In the genomic region with DNA sequence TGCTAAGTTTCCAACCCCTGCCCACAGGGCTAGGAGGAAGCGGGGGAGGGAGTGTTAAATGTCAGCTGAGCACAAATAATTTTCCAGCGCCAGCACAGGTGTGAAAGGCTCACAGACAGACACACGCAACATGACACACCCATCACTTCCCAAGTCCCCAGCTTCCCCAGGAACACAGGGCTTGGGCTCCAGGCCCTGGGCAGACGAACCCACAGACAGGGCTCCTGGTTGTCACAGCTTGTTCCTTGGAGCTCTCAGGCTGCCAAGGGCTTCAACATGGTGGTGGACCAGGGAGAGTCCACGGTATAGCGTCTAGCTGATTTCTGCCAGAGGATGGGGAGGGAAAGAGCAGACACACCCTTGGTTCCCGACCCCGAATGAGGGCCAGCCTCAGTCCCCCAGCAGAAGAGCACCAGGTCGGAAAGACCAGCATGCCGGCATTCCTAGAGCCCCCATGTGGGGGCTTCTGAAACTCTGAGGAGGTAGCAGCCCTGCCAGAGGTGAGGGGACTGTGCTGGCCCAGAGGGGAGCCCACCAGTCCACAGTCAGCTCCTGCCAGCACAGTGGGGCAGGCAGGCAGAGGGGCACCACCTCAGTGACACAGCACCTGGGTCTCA, we compare ENCODE assay signal across 10 cellular contexts. TPM values are rescaled to one million over a fixed set of nuclear protein-coding genes. Genes with fewer than 3 reads are reported as not detected.
DNase-seq lines count a peak whose midpoint lies in the region; ATAC-seq and TF ChIP-seq lines count a peak whose summit lies in the region.
"Had no signal": no experiment of that assay in that cellular context is flagged by ENCODE, and none has a peak within 500 bp of the region (broad histone marks: within the 10 kb centered on the region; RNA-seq: fewer than 3 reads in every experiment).

No MANE protein-coding gene starts in this region.

- no peaks in the 10 kb centered on the region for H3K27me3 ChIP-seq in thymus (ENCODE audit: control insufficient read depth, insufficient read depth)
- no peaks in the 10 kb centered on the region for H3K27me3 ChIP-seq in uterus

- peak overlapping the region; percentile 92 for H3K27ac Mint-ChIP-seq in activated CD4-positive, alpha-beta T cell treated with anti-CD3 and anti-CD28 coated beads for 36 hours
- H3K27ac Mint-ChIP-seq in effector memory CD8-positive, alpha-beta T cell = peak overlapping the region; percentile 94 to 97

- no peak for TF ChIP-seq POLR2A in uterus (IDR thresholded peaks at IDR 0.05)

- peaks cover 49% of the 10 kb centered on the region for H3K4me1 Mint-ChIP-seq in activated CD4-positive, alpha-beta T cell treated with anti-CD3 and anti-CD28 coated beads for 36 hours
- peaks cover 46 to 57% of the 10 kb centered on the region in 2 donors for H3K4me1 Mint-ChIP-seq in effector memory CD8-positive, alpha-beta T cell (ENCODE audit: low read depth in 2 of 2)

- H3K9me3 ChIP-seq in thymus (ENCODE audit: control insufficient read depth) (no peaks in the 10 kb centered on the region), uterus (no peaks in the 10 kb centered on the region)

- CTCF ChIA-PET in activated CD4-positive, alpha-beta T cell treated with anti-CD3 and anti-CD28 coated beads for 36 hours (lab: Charles Lee) = interaction anchor here (1.0 to 17.4 kb wide), 8 partner anchors 13 to 151 kb away, joined by 3 to 347 read pairs (median 6); partner anchors contain the start of gene ANKRD36C

- H3K4me3 ChIP-seq in thymus (ENCODE audit: low read length) (peak overlapping the region; percentile 75), uterus (no peak overlapping the region)

- intact Hi-C loops in activated CD4-positive, alpha-beta T cell treated with anti-CD3 and anti-CD28 coated beads for 36 hours (cut with DNase I, micrococcal nuclease) = no loop called here
- intact Hi-C loops in uterus (cut with DNase I; ENCODE audit: low total_unique reads) = no loop called here

- peak; percentile 45 for DNase-seq in activated naive CD4-positive, alpha-beta T cell treated with Interleukin-2 at 50 U/mL for 16 hours
- DNase-seq in activated naive CD4-positive, alpha-beta T cell (lab: John Stamatoyannopoulos, UW) = no peak
- DNase-seq in activated CD4-positive, alpha-beta T cell treated with anti-CD3 and anti-CD28 coated beads for 36 hours = peak; percentile 65
- no peak for DNase-seq in effector memory CD8-positive, alpha-beta T cell
- DNase-seq in GDM1 (lab: John Stamatoyannopoulos, UW) = no peak
- DNase-seq in uterus = no peak

- WGBS in thymus = 70% methylated on average over 10 of the region's 10 CpGs

- ATAC-seq in activated CD4-positive, alpha-beta T cell treated with anti-CD3 and anti-CD28 coated beads for 36 hours = no peak
- ATAC-seq in effector memory CD8-positive, alpha-beta T cell (replicated peaks) = no peak
- ATAC-seq in GM18873 (IDR thresholded peaks at IDR 0.05; ENCODE audit: low FRiP score, unreplicated experiment) = no peak

- POLR2A ChIA-PET in activated CD4-positive, alpha-beta T cell treated with anti-CD3 and anti-CD28 coated beads for 36 hours (lab: Charles Lee) = interaction anchor here (0.7 to 12.9 kb wide), 7 partner anchors 15 to 385 kb away, joined by 3 to 136 read pairs (median 9); partner anchors contain the start of gene STARD7

- H3K36me3 ChIP-seq in thymus (ENCODE audit: control insufficient read depth, insufficient read depth) = peaks cover 26% of the 10 kb centered on the region
- no peaks in the 10 kb centered on the region for H3K36me3 ChIP-seq in uterus

- H3K36me3 Mint-ChIP-seq in activated CD4-positive, alpha-beta T cell treated with anti-CD3 and anti-CD28 coated beads for 36 hours (ENCODE audit: low read depth) = peaks cover 36% of the 10 kb centered on the region
- H3K36me3 Mint-ChIP-seq in effector memory CD8-positive, alpha-beta T cell (ENCODE audit: insufficient read depth) = peaks cover 93% of the 10 kb centered on the region

- H3K4me3 Mint-ChIP-seq in activated CD4-positive, alpha-beta T cell treated with anti-CD3 and anti-CD28 coated beads for 36 hours = peak overlapping the region; percentile 97
- peak overlapping the region; percentile 93 to 95 for H3K4me3 Mint-ChIP-seq in effector memory CD8-positive, alpha-beta T cell

- H3K9me3 Mint-ChIP-seq in activated CD4-positive, alpha-beta T cell treated with anti-CD3 and anti-CD28 coated beads for 36 hours (ENCODE audit: low read depth) = no peaks in the 10 kb centered on the region
- no peaks in the 10 kb centered on the region for H3K9me3 Mint-ChIP-seq in effector memory CD8-positive, alpha-beta T cell
- H3K9me3 Mint-ChIP-seq: neural crest cell had no signal

- no peaks in the 10 kb centered on the region for H3K27me3 Mint-ChIP-seq in activated CD4-positive, alpha-beta T cell treated with anti-CD3 and anti-CD28 coated beads for 36 hours
- no peaks in the 10 kb centered on the region for H3K27me3 Mint-ChIP-seq in effector memory CD8-positive, alpha-beta T cell

- H3K4me1 ChIP-seq in thymus (ENCODE audit: control insufficient read depth, insufficient read depth, low read length) = peaks cover 40% of the 10 kb centered on the region
- H3K4me1 ChIP-seq in uterus = no peaks in the 10 kb centered on the region

- TF ChIP-seq CTCF in uterus (IDR thresholded peaks at IDR 0.05) = no peak

- H3K27ac ChIP-seq in thymus (ENCODE audit: low read depth) (peak overlapping the region; percentile 99), uterus (no peak overlapping the region)

RNA-seq across cellular contexts. Expression of gene DUSP2, which starts 1.9 kb away (rescaled TPM):
- 100 to 1,000 TPM; 248 to 407 TPM for total RNA-seq in activated CD4-positive, alpha-beta T cell treated with anti-CD3 and anti-CD28 coated beads for 36 hours
- 208 TPM for polyA plus RNA-seq in thymus
- total RNA-seq in uterus = 10 to 100 TPM in 1 of 4 donors, 1 to 10 TPM in 3; 2.4 to 33.3 (median 6.2) TPM

RNA-seq across cellular contexts. Expression of gene ASTL, which starts 5.0 kb away (rescaled TPM):
- 1 to 10 TPM; 2.5 to 2.8 TPM for total RNA-seq in activated CD4-positive, alpha-beta T cell treated with anti-CD3 and anti-CD28 coated beads for 36 hours
- 2.9 TPM for polyA plus RNA-seq in thymus
- not detected for total RNA-seq in uterus
- total RNA-seq: neural crest cell had no signal
- polyA plus RNA-seq: AG04450 had no signal

RNA-seq across cellular contexts. Expression of gene ADRA2B, which starts 27.0 kb away (rescaled TPM):
- total RNA-seq in activated CD4-positive, alpha-beta T cell treated with anti-CD3 and anti-CD28 coated beads for 36 hours = under 1 TPM; 0.30 to 0.54 TPM
- polyA plus RNA-seq in thymus = 0.52 TPM
- total RNA-seq in uterus = 1 to 10 TPM in 2 of 4 donors, under 1 TPM in 1, not detected in 1; 0.51 to 5.4 (median 2.6) TPM
- polyA plus RNA-seq: AG04450 had no signal

Comparison
In these comparisons a context has a peak if more than half of its experiments do, and no peak if none do; other contexts are left out.
1. DNase-seq: peak in activated naive CD4-positive, alpha-beta T cell treated with Interleukin-2 at 50 U/mL for 16 hours (single experiment) and activated CD4-positive, alpha-beta T cell treated with anti-CD3 and anti-CD28 coated beads for 36 hours (single experiment); none in activated naive CD4-positive, alpha-beta T cell (0 of 4), effector memory CD8-positive, alpha-beta T cell (0 of 3), GDM1 (single experiment) and uterus (0 of 2).
2. RNA of gene DUSP2, which starts 1.9 kb away (total RNA-seq): 248 to 407 TPM in activated CD4-positive, alpha-beta T cell treated with anti-CD3 and anti-CD28 coated beads for 36 hours; 2.4 to 33.3 TPM in uterus; every median in the first group is over 4 times any median in the second.